Comparison of ENCODE assay signal across 8 cellular contexts in the genomic region with DNA sequence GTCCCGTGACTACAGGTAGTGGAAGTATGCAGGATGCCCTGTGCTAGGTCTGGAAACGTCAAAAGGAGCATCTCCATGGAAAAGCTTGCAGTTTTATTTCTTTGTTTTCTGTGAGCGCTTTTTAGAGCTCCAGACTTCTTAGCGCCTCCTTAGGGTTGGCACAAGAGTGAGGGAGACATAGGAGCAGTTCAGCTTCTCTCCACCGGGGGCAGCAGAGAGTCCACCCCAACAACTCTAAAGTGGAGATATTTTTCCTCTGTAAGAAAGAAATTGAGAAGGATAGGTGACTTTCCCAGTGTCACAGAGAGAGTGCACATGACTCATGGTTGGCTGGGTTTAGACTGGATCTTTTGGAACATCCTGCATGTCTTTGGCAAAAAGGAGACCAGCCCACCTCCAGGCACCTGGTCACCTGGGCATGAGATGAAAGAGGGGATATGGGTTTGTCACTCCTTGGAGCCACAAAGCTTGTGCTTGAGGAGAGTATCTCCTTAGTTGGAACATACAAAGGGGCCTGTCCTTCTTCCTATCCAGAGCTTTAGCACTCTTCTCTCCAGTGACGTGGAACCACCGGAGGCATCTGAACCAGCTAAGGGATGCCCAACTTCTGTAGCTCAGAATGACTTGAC.
DNase-seq lines count a peak whose midpoint lies in the region; ATAC-seq and TF ChIP-seq lines count a peak whose summit lies in the region.

No MANE protein-coding gene starts in this region.

- POLR2A ChIA-PET in AG04449 (lab: Yijun Ruan, JAX): no interaction called here

- peak; percentile 62 for TF ChIP-seq CTCF in AG04449 (IDR thresholded peaks at IDR 0.05; ENCODE audit: insufficient read depth, low read length, missing control alignments)
- TF ChIP-seq CTCF in GM12801 (IDR thresholded peaks at IDR 0.05; ENCODE audit: extremely low read depth, insufficient read length): peak; percentile 33
- peak; percentile 91 for TF ChIP-seq CTCF in fibroblast of villous mesenchyme (IDR thresholded peaks at IDR 0.05; ENCODE audit: insufficient read depth, low read depth, low read length)
- TF ChIP-seq CTCF in thoracic aorta (IDR thresholded peaks at IDR 0.05): peak; percentile 43

- DNase-seq in AG04449 (ENCODE audit: low read depth, low spot score): no peak
- DNase-seq in SJSA1 (ENCODE audit: low read depth in 1 of 2, low spot score in 2 of 2): peak; percentile 60 to 68
- DNase-seq in fibroblast of villous mesenchyme (ENCODE audit: low read depth): peak; percentile 23
- no peak for DNase-seq in thoracic aorta (ENCODE audit: low spot score)
- no peak for DNase-seq in hippocampal formation (lab: John Stamatoyannopoulos, UW)
- DNase-seq in cerebellar cortex (ENCODE audit: low spot score): no peak

- H3K27ac ChIP-seq in SJSA1: peak overlapping the region; percentile 70
- no peak overlapping the region for H3K27ac ChIP-seq in thoracic aorta

- peak; percentile 57 for ATAC-seq in HG03045 (IDR thresholded peaks at IDR 0.05; ENCODE audit: unreplicated experiment)
- ATAC-seq in thoracic aorta (ENCODE audit: insufficient number of reproducible peaks, low FRiP score, low read depth): peak; percentile 18

- no peaks in the 10 kb centered on the region for H3K27me3 ChIP-seq in SJSA1 (replicated peaks)
- H3K27me3 ChIP-seq in thoracic aorta (replicated peaks; ENCODE audit: insufficient read depth): no peaks in the 10 kb centered on the region

- H3K4me3 ChIP-seq in AG04449 (ENCODE audit: low read depth, low read length) (no peak overlapping the region), SJSA1 (no peak overlapping the region), fibroblast of villous mesenchyme (ENCODE audit: low read depth, low read length) (no peak overlapping the region), thoracic aorta (no peak overlapping the region)

- CTCF ChIA-PET in AG04449 (lab: Yijun Ruan, JAX): interaction anchor here (0.6 to 2.1 kb wide), 22 partner anchors 8 to 1021 kb away, joined by 3 to 15 read pairs (median 3); no protein-coding TSS in a partner anchor

- H3K9me3 ChIP-seq in SJSA1 (replicated peaks): no peaks in the 10 kb centered on the region
- H3K9me3 ChIP-seq in thoracic aorta: no peaks in the 10 kb centered on the region

- H3K4me1 ChIP-seq in SJSA1 (replicated peaks): peaks cover 28% of the 10 kb centered on the region
- no peaks in the 10 kb centered on the region for H3K4me1 ChIP-seq in thoracic aorta (ENCODE audit: control insufficient read depth in 1 of 2, low read depth in 2 of 2)

- H3K36me3 ChIP-seq in SJSA1: no peaks in the 10 kb centered on the region
- no peaks in the 10 kb centered on the region for H3K36me3 ChIP-seq in thoracic aorta

Comparison
In these comparisons a context has a peak if more than half of its experiments do, and no peak if none do; other contexts are left out.
1. DNase-seq: peak in SJSA1 (2 of 2) and fibroblast of villous mesenchyme (single experiment); none in AG04449 (single experiment), thoracic aorta (single experiment), hippocampal formation (0 of 2) and cerebellar cortex (single experiment).
2. CTCF ChIP-seq: peak in every context shown above with its lines; median percentile 91 in fibroblast of villous mesenchyme; 62 in AG04449; 43 in thoracic aorta; 33 in GM12801.